In the genomic region with DNA sequence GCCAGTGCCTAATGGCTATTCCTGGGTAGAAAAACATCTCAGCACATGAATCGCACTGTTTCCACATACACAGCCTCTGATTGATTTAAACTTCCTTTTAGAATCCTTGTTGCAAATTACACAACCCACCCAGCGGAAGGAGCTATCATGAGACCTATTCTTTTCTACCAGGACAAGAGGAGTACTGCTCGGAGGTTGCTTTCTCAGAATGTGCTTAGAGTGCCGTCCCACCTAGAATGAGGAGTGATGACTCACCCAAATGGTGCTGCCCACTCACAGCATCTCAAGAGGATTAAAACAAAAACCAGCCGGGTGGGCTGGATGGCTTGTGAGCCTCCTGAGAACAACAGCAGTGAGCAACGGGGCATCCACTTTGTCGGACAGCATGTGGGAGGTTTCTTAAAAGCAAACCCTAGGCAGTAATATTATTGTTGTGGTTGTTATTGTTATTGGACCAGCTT, we compare ENCODE assay signal across 10 cellular contexts.
DNase-seq lines count a peak whose midpoint lies in the region; ATAC-seq and TF ChIP-seq lines count a peak whose summit lies in the region.
"Had no signal": no experiment of that assay in that cellular context is flagged by ENCODE, and none has a peak within 500 bp of the region (broad histone marks: within the 10 kb centered on the region; RNA-seq: fewer than 3 reads in every experiment).

No MANE protein-coding gene starts in this region.

- TF ChIP-seq POLR2A in heart left ventricle (IDR thresholded peaks at IDR 0.05): no peak
- no peak for TF ChIP-seq POLR2A in stomach (IDR thresholded peaks at IDR 0.05)

- no peak for TF ChIP-seq CTCF in heart left ventricle (IDR thresholded peaks at IDR 0.05)
- TF ChIP-seq CTCF in ascending aorta (IDR thresholded peaks at IDR 0.05): no peak
- TF ChIP-seq CTCF in upper lobe of right lung (IDR thresholded peaks at IDR 0.05): no peak
- TF ChIP-seq CTCF in stomach (IDR thresholded peaks at IDR 0.05): no peak

- no peaks in the 10 kb centered on the region for H3K9me3 Mint-ChIP-seq in activated naive CD4-positive, alpha-beta T cell treated with anti-CD3 and anti-CD28 coated beads, Interleukin-2, amount 10 ng/mL, durations not matched to agents 7 days and 5 days

- H3K4me1 Mint-ChIP-seq in activated naive CD4-positive, alpha-beta T cell treated with anti-CD3 and anti-CD28 coated beads, Interleukin-2, amount 10 ng/mL, durations not matched to agents 7 days and 5 days: no peaks in the 10 kb centered on the region

- CTCF ChIA-PET in activated naive CD4-positive, alpha-beta T cell treated with anti-CD3 and anti-CD28 coated beads, Interleukin-2, amount 10 ng/mL, durations not matched to agents 7 days and 5 days (lab: Charles Lee): no interaction called here

- 31 to 60% (median 47%) methylated on average over 7 of the region's 7 CpGs for WGBS in heart left ventricle, 4 donors
- 50% methylated on average over 7 of the region's 7 CpGs for WGBS in right cardiac atrium
- WGBS in stomach, 5 donors: 45 to 60% (median 57%) methylated on average over 7 of the region's 7 CpGs

- H3K36me3 ChIP-seq in heart left ventricle: no peaks in the 10 kb centered on the region
- H3K36me3 ChIP-seq in ascending aorta: no peaks in the 10 kb centered on the region
- no peaks in the 10 kb centered on the region for H3K36me3 ChIP-seq in upper lobe of right lung
- no peaks in the 10 kb centered on the region for H3K36me3 ChIP-seq in stomach

- H3K27me3 ChIP-seq in heart left ventricle (no peaks in the 10 kb centered on the region), ascending aorta (no peaks in the 10 kb centered on the region), right cardiac atrium (ENCODE audit: control insufficient read depth, insufficient read depth) (no peaks in the 10 kb centered on the region), upper lobe of right lung (no peaks in the 10 kb centered on the region), stomach (no peaks in the 10 kb centered on the region)

- DNase-seq in heart left ventricle (peak in 2 of 5 donors; percentile 10 to 29), cardiac septum (ENCODE audit: low spot score) (no peak), ascending aorta (ENCODE audit: low spot score in 2 of 2) (peak in 1 of 2 donors; percentile 65), right cardiac atrium (no peak), upper lobe of right lung (no peak), stomach (no peak), KG1 (lab: John Stamatoyannopoulos, UW) (no peak)
- DNase-seq in activated naive CD4-positive, alpha-beta T cell treated with anti-CD3 and anti-CD28 coated beads, Interleukin-2, amount 10 ng/mL, durations not matched to agents 7 days and 5 days: no peak
- DNase-seq: activated CD8-positive, alpha-beta memory T cell treated with anti-CD3 and anti-CD28 coated beads, Interleukin-2, amount 50 U/mL, for 48 hours; NCI-H2171 treated with DMSO at 0.1 percent for 48 hours had no signal

- intact Hi-C loops in heart left ventricle (cut with DNase I) (no loop called here), cardiac septum (cut with DNase I) (loop anchor here (5.0 kb wide), 1 partner anchor 61 kb away; no protein-coding TSS in a partner anchor), ascending aorta (cut with DNase I) (no loop called here), right cardiac atrium (cut with DNase I) (no loop called here), upper lobe of right lung (cut with DNase I) (no loop called here), stomach (cut with DNase I; ENCODE audit: low total_unique reads) (no loop called here)

- H3K27ac ChIP-seq in heart left ventricle: peak overlapping the region in 3 of 12 donors; percentile 30 to 64 (median 43)
- peak overlapping the region; percentile 6 to 34 for H3K27ac ChIP-seq in ascending aorta
- no peak overlapping the region for H3K27ac ChIP-seq in right cardiac atrium (ENCODE audit: low read length)
- no peak overlapping the region for H3K27ac ChIP-seq in upper lobe of right lung
- no peak overlapping the region for H3K27ac ChIP-seq in stomach

- H3K27me3 Mint-ChIP-seq in activated naive CD4-positive, alpha-beta T cell treated with anti-CD3 and anti-CD28 coated beads, Interleukin-2, amount 10 ng/mL, durations not matched to agents 7 days and 5 days: no peaks in the 10 kb centered on the region

- H3K27ac Mint-ChIP-seq in activated naive CD4-positive, alpha-beta T cell treated with anti-CD3 and anti-CD28 coated beads, Interleukin-2, amount 10 ng/mL, durations not matched to agents 7 days and 5 days: no peak overlapping the region

- ATAC-seq in heart left ventricle (peak in 3 of 4 donors; percentile 57 to 75 (median 71)), right cardiac atrium (peak; percentile 68 to 92), upper lobe of right lung (peak; percentile 82)

- H3K9me3 ChIP-seq in heart left ventricle (no peaks in the 10 kb centered on the region), ascending aorta (no peaks in the 10 kb centered on the region), right cardiac atrium (ENCODE audit: control insufficient read depth, low read length) (no peaks in the 10 kb centered on the region), upper lobe of right lung (no peaks in the 10 kb centered on the region), stomach (no peaks in the 10 kb centered on the region)

- no peaks in the 10 kb centered on the region for H3K36me3 Mint-ChIP-seq in activated naive CD4-positive, alpha-beta T cell treated with anti-CD3 and anti-CD28 coated beads, Interleukin-2, amount 10 ng/mL, durations not matched to agents 7 days and 5 days

- H3K4me3 ChIP-seq in heart left ventricle (no peak overlapping the region), ascending aorta (peak overlapping the region in 1 of 2 donors; percentile 15), right cardiac atrium (ENCODE audit: low read length) (no peak overlapping the region), upper lobe of right lung (no peak overlapping the region), stomach (no peak overlapping the region)

- no peak for TF ChIP-seq EP300 in stomach (IDR thresholded peaks at IDR 0.05)

- H3K4me3 Mint-ChIP-seq in activated naive CD4-positive, alpha-beta T cell treated with anti-CD3 and anti-CD28 coated beads, Interleukin-2, amount 10 ng/mL, durations not matched to agents 7 days and 5 days: no peak overlapping the region

- H3K4me1 ChIP-seq in heart left ventricle (peaks cover 0 to 18% (median 2%) of the 10 kb centered on the region in 12 donors), ascending aorta (peaks cover 0 to 12% of the 10 kb centered on the region in 2 donors), right cardiac atrium (ENCODE audit: control insufficient read depth, insufficient read depth, low read length) (no peaks in the 10 kb centered on the region), upper lobe of right lung (no peaks in the 10 kb centered on the region), stomach (no peaks in the 10 kb centered on the region)

Comparison
In these comparisons a context has a peak if more than half of its experiments do, and no peak if none do; other contexts are left out.
1. H3K27ac ChIP-seq: peak in ascending aorta (2 of 2); none in right cardiac atrium (single experiment), upper lobe of right lung (single experiment) and stomach (0 of 5).
2. Peak in every context shown above with its lines, with median percentiles within 50 percentile points of each other: ATAC-seq.